1 cellular context compared by ENCODE assay signal in the genomic region with DNA sequence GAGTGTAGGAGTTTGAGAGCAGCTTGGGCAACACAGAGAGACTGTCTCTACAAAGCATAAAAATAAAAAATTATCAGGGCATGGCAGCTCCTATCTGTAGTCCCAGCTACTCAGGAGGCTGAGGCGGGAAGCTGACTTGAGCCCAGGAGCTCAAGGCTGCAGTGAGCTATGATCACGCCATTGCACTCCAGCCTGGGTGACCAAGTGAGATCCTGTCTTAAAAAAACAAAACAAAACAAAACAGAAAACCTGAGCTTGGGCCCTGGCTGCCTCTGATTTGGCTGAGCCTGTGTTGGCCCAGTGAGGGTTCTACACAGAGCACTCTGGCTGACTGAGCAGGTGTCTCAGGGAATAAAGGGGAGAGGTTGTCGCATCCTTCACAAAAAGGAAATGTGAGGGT.
TF ChIP-seq lines count a peak whose summit lies in the region.

No MANE protein-coding gene starts in this region.

TF ChIP-seq in endothelial cell of umbilical vein, 7 proteins besides CTCF, POLR2A, EP300 and RAD21 (continued from another document):
- no peak for TF ChIP-seq EZH2 (IDR thresholded peaks at IDR 0.05; ENCODE audit: borderline replicate concordance, low read depth, low read length, severe bottlenecking)
